ENCODE assay signal across 24 cellular contexts in the genomic region with DNA sequence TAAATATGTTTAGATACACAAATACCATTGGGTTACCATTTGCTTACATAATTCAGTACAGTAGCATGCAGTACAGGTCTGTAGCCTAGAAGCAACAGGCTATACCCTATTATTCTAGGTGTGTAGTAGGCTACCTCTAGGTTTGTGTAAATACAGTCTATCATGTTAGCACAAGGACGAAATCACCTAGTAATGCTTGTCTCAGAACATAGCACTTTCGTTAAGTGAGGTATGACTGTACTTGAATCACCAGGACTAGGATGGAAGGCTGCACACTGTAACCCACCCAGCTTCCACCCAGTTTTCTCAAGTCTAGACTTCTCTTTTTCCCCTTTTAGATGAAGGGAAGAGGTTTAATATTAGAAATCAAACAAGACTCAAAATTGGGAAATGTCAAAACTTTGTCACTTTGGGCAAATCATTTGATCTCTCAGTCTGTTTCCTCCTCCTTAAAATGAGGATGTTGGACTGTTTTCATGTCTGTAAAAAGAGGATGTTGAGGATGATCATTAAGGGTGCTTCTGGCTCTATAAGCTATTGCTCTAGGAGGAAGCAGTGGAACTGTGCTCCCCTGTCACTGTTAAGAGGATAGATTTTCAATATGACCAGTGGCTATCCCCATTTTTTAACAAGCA. TPM values are rescaled to one million over a fixed set of nuclear protein-coding genes. Genes with fewer than 3 reads are reported as not detected.
DNase-seq lines count a peak whose midpoint lies in the region; ATAC-seq, FAIRE-seq and TF ChIP-seq lines count a peak whose summit lies in the region.
"Had no signal": no experiment of that assay in that cellular context is flagged by ENCODE, and none has a peak within 500 bp of the region (broad histone marks: within the 10 kb centered on the region; RNA-seq: fewer than 3 reads in every experiment).

No MANE protein-coding gene starts in this region.

- peak overlapping the region; percentile 63 to 79 for H3K27ac ChIP-seq in A549
- 0 out of 2 replicates have a peak overlapping the region, but pooled peaks have one; percentile 1 for H3K27ac ChIP-seq in HL-60 (replicated peaks)
- H3K27ac ChIP-seq in Panc1 (ENCODE audit: low read length) = peak overlapping the region; percentile 87
- no peak overlapping the region for H3K27ac ChIP-seq in MM.1S (ENCODE audit: low read length)

- H3K36me3 ChIP-seq in Panc1 (ENCODE audit: control insufficient read depth, insufficient read depth, low read length) = no peaks in the 10 kb centered on the region
- H3K36me3 ChIP-seq in MM.1S (replicated peaks; ENCODE audit: insufficient read depth, low read length) = no peaks in the 10 kb centered on the region

- H3K9ac ChIP-seq in MM.1S (ENCODE audit: low read length) = no peak overlapping the region

- H2AFZ ChIP-seq in MM.1S (ENCODE audit: low read length) = no peak overlapping the region

- H3K27me3 ChIP-seq in HL-60 (ENCODE audit: insufficient read depth, poor library complexity, severe bottlenecking) (no peaks in the 10 kb centered on the region), Panc1 (ENCODE audit: control insufficient read depth, insufficient read depth, low read length) (no peaks in the 10 kb centered on the region), MM.1S (replicated peaks; ENCODE audit: insufficient read depth, low read length) (no peaks in the 10 kb centered on the region)
- H3K27me3 ChIP-seq: dorsolateral prefrontal cortex had no signal

- 49% methylated on average over 2 of the region's 2 CpGs for WGBS in A549 (ENCODE audit: missing lambda C conversion rate)

- no peak for FAIRE-seq in A549 (lab: Jason Lieb, UNC)
- FAIRE-seq: A204.1, G401.6 had no signal

- H3K4me2 ChIP-seq in A549 (0 out of 3 replicates have a peak overlapping the region, but pooled peaks have one; percentile 8), MM.1S (ENCODE audit: low read depth, low read length) (no peak overlapping the region)
- H3K4me2 ChIP-seq: smooth muscle cell had no signal

- ATAC-seq in A549 (no peak; a peak in 1 of 6 replicates), Panc1 (no peak), HG03565 (IDR thresholded peaks at IDR 0.05; ENCODE audit: unreplicated experiment) (no peak), GM18870 (IDR thresholded peaks at IDR 0.05; ENCODE audit: unreplicated experiment) (no peak)
- ATAC-seq: left cardiac atrium, SK-N-SH treated with all-trans-retinoic acid at 6 μM for 48 hours had no signal

- H3K9me3 Mint-ChIP-seq in activated CD4-positive, alpha-beta memory T cell treated with anti-CD3 and anti-CD28 coated beads for 36 hours = peaks cover 8% of the 10 kb centered on the region

- H3K36me3 Mint-ChIP-seq in activated CD4-positive, alpha-beta memory T cell treated with anti-CD3 and anti-CD28 coated beads for 36 hours = peaks cover 2% of the 10 kb centered on the region
- H3K36me3 Mint-ChIP-seq: CD4-positive, CD25-positive, alpha-beta regulatory T cell had no signal

- H3K27me3 Mint-ChIP-seq in activated CD4-positive, alpha-beta memory T cell treated with anti-CD3 and anti-CD28 coated beads for 36 hours = peaks cover 20% of the 10 kb centered on the region

- CTCF ChIA-PET in A549 (lab: Yijun Ruan, JAX) (no interaction called here), Panc1 (lab: Charles Lee) (no interaction called here)
- CTCF ChIA-PET in activated CD4-positive, alpha-beta memory T cell treated with anti-CD3 and anti-CD28 coated beads for 36 hours (lab: Charles Lee) = no interaction called here

- TF ChIP-seq POLR2A in A549 (IDR thresholded peaks at IDR 0.05; ENCODE audit: low read length) = no peak

- DNase-seq in A549 (ENCODE audit: low read depth in 1 of 2, low spot score in 1 of 2) (no peak), HL-60 (ENCODE audit: low read depth in 1 of 2, low spot score in 1 of 2) (peak in 1 of 2 experiments; percentile 66), Panc1 (ENCODE audit: low read depth, low spot score) (no peak), germinal center (ENCODE audit: low spot score) (peak; percentile 10), MM.1S (no peak)
- no peak for DNase-seq in activated CD4-positive, alpha-beta memory T cell treated with anti-CD3 and anti-CD28 coated beads for 36 hours
- DNase-seq: activated CD4-positive, alpha-beta T cell treated with anti-CD3 and anti-CD28 coated beads, Interleukin-2, amount 50 U/mL, for 1 hour; activated T-cell treated with anti-CD3 and anti-CD28 coated beads for 4 hours; amygdala; CD4-positive, CD25-positive, alpha-beta regulatory T cell; central memory CD4-positive, alpha-beta T cell; dorsolateral prefrontal cortex; foreskin melanocyte; Karpas-422; left cardiac atrium; NCI-H1417 treated with DMSO at 0.1 percent for 48 hours; NCI-H774; stimulated activated CD4-positive, alpha-beta T cell treated with anti-CD3 and anti-CD28 coated beads, Interleukin-4, amount 100 ng/mL, for 4 hours had no signal

- intact Hi-C loops in Panc1 (cut with micrococcal nuclease; ENCODE audit: unreplicated experiment) = no loop called here
- intact Hi-C loops in activated CD4-positive, alpha-beta memory T cell treated with anti-CD3 and anti-CD28 coated beads for 36 hours (cut with micrococcal nuclease) = loop anchor here (5.0 to 10.0 kb wide), 2 partner anchors 78 to 150 kb away; partner anchors contain the start of gene RTTN

- TF ChIP-seq CTCF in A549 (IDR thresholded peaks at IDR 0.05) (no peak), HL-60 (IDR thresholded peaks at IDR 0.05; ENCODE audit: insufficient read depth, low read length) (no peak), Panc1 (IDR thresholded peaks at IDR 0.05) (no peak), MM.1S (IDR thresholded peaks at IDR 0.05; ENCODE audit: low read length) (no peak)

- peaks cover 5% of the 10 kb centered on the region for H3K79me2 ChIP-seq in MM.1S (ENCODE audit: low read length)

- H3K9me3 ChIP-seq in A549 = peaks cover 11% of the 10 kb centered on the region; the same call in 1 of the 3 replicates
- no peaks in the 10 kb centered on the region; the same call in 1 of the 2 replicates for H3K9me3 ChIP-seq in Panc1 (ENCODE audit: control insufficient read depth, insufficient read depth, low read depth, low read length)
- H3K9me3 ChIP-seq in MM.1S (replicated peaks; ENCODE audit: insufficient read depth, low read length) = no peaks in the 10 kb centered on the region

- no peak overlapping the region for H3K27ac Mint-ChIP-seq in activated CD4-positive, alpha-beta memory T cell treated with anti-CD3 and anti-CD28 coated beads for 36 hours
- H3K27ac Mint-ChIP-seq: CD4-positive, CD25-positive, alpha-beta regulatory T cell had no signal

- in situ Hi-C loops in Panc1 (cut with HindIII; ENCODE audit: low pct_unique_long_range_greater_than_20kb, low sequenced_read_pairs) = no loop called here

- TF ChIP-seq RAD21 in A549 (conservative IDR thresholded peaks at IDR 0.05 in 1 of 2, IDR thresholded peaks at IDR 0.05 in 1 of 2) = no peak

- H3K9me2 ChIP-seq in MM.1S (replicated peaks; ENCODE audit: insufficient read depth, low read length) = no peaks in the 10 kb centered on the region

- H3K4me1 Mint-ChIP-seq in activated CD4-positive, alpha-beta memory T cell treated with anti-CD3 and anti-CD28 coated beads for 36 hours (ENCODE audit: low read depth) = peaks cover 5% of the 10 kb centered on the region

- POLR2A ChIA-PET in A549 (lab: Yijun Ruan, JAX) = no interaction called here
- POLR2A ChIA-PET in Panc1 (lab: Charles Lee) = no interaction called here
- POLR2A ChIA-PET in activated CD4-positive, alpha-beta memory T cell treated with anti-CD3 and anti-CD28 coated beads for 36 hours (lab: Charles Lee) = no interaction called here

- H3K4me1 ChIP-seq in A549 (peaks cover 30% of the 10 kb centered on the region), Panc1 (ENCODE audit: control insufficient read depth, insufficient read depth, low read length) (peaks cover 18% of the 10 kb centered on the region), MM.1S (ENCODE audit: low read length) (no peaks in the 10 kb centered on the region; the same call in 1 of the 2 replicates)

- H4K20me1 ChIP-seq in MM.1S (ENCODE audit: insufficient read depth, low read length) = no peaks in the 10 kb centered on the region

- H3F3A ChIP-seq in MM.1S (ENCODE audit: insufficient read depth, low read length) = no peaks in the 10 kb centered on the region

- no peak overlapping the region for H3K4me3 ChIP-seq in A549
- no peak overlapping the region for H3K4me3 ChIP-seq in HL-60 (replicated peaks; ENCODE audit: insufficient read depth, low read length)
- no peak overlapping the region for H3K4me3 ChIP-seq in Panc1 (ENCODE audit: low read depth in 2 of 2, low read length in 2 of 2)
- H3K4me3 ChIP-seq in MM.1S (ENCODE audit: low read length) = no peak overlapping the region
- H3K4me3 ChIP-seq: smooth muscle cell had no signal

- H3K4me3 Mint-ChIP-seq in activated CD4-positive, alpha-beta memory T cell treated with anti-CD3 and anti-CD28 coated beads for 36 hours = no peak overlapping the region
- H3K4me3 Mint-ChIP-seq: CD4-positive, CD25-positive, alpha-beta regulatory T cell had no signal

- no peak for TF ChIP-seq EP300 in A549 (IDR thresholded peaks at IDR 0.05)

- BruUV-seq in Panc1 (replicated peaks; lab: Mats Ljungman, UMichigan) = no TSS peak

TF ChIP-seq in A549, 52 proteins besides CTCF, POLR2A, EP300 and RAD21 (continues in another document):
- TF ChIP-seq GATA3 (IDR thresholded peaks at IDR 0.05; ENCODE audit: borderline replicate concordance) = no peak
- TF ChIP-seq USF2 (IDR thresholded peaks at IDR 0.05) = no peak
- TF ChIP-seq CBX8 (IDR thresholded peaks at IDR 0.05) = no peak
- no peak for TF ChIP-seq HOXB5 (CRISPR knock-in tag; IDR thresholded peaks at IDR 0.05)
- TF ChIP-seq RFX5 (IDR thresholded peaks at IDR 0.05) = no peak
- TF ChIP-seq TP53 (CRISPR knock-in tag; IDR thresholded peaks at IDR 0.05) = no peak
- TF ChIP-seq ZNF302 (CRISPR knock-in tag; IDR thresholded peaks at IDR 0.05) = no peak
- TF ChIP-seq MAFK (IDR thresholded peaks at IDR 0.05; ENCODE audit: partially characterized antibody) = no peak
- TF ChIP-seq ZFP36 (IDR thresholded peaks at IDR 0.05; ENCODE audit: borderline replicate concordance, partially characterized antibody) = no peak

RNA-seq across cellular contexts. Expression of gene SOCS6, which starts 3.8 kb away (rescaled TPM):
- polyA plus RNA-seq in A549 (2011; rRNA removed) (72.1 and 88.2 TPM in 2 replicates), A549 (2017; fragmentation: RNase III; extraction: RNeasy Plus Mini Kit Qiagen cat#74134 plus additional on column Dnase treatment) (29.8 to 36.5 TPM (median 31.2 TPM) in 3 replicates)
- polyA plus RNA-seq in A549 (2012; cell fraction: cytosol; rRNA removed) = 26.2 and 34.1 TPM in 2 replicates
- polyA plus RNA-seq in A549 (2012; cell fraction: nucleus; rRNA removed) = 25.7 and 26.8 TPM in 2 replicates
- 137 and 146 TPM in 2 replicates for polyA minus RNA-seq in A549 (2011; rRNA and poly(A)+ RNA removed)
- total RNA-seq in Panc1 (2021; ENCODE audit: unreplicated experiment) = 43.0 TPM
- 22.7 TPM for polyA plus RNA-seq in Panc1 (2012; ENCODE audit: insufficient read length)
- 1 to 10 TPM in 1 of 2 experiments, under 1 TPM in 1; 0.75 to 1.3 TPM for total RNA-seq in activated CD4-positive, alpha-beta memory T cell treated with anti-CD3 and anti-CD28 coated beads for 36 hours

Comparison
In these comparisons a context has a peak if more than half of its experiments do, and no peak if none do; other contexts are left out.
1. RNA of gene SOCS6, which starts 3.8 kb away (total RNA-seq): 43.0 TPM in Panc1 (single experiment); 0.75 to 1.3 TPM in activated CD4-positive, alpha-beta memory T cell treated with anti-CD3 and anti-CD28 coated beads for 36 hours; every median in the first group is over 10 times any median in the second.